In genomic region chr6:149717588-149718458, GRCh38 we compare ENCODE assay signal across 1 cellular context.
TF ChIP-seq lines count a peak whose summit lies in the region.

TSS of gene LATS1 (minus strand) at chr6:149718101. CDS start at chr6:149702126, 15,975 bp downstream.

TF ChIP-seq in HepG2, 621 proteins besides CTCF, POLR2A, EP300 and RAD21 (continued from another document and continues in another):
- TF ChIP-seq IRF9 (CRISPR knock-in tag; IDR thresholded peaks at IDR 0.05; ENCODE audit: borderline replicate concordance) (peak; percentile 98; the same call in 1 of the 2 replicates), SKIL (CRISPR knock-in tag; IDR thresholded peaks at IDR 0.05; ENCODE audit: borderline replicate concordance) (peak; percentile 59; the same call in 1 of the 2 replicates), NFE2 (CRISPR knock-in tag; IDR thresholded peaks at IDR 0.05) (no peak), GLMP (CRISPR knock-in tag; IDR thresholded peaks at IDR 0.05; ENCODE audit: borderline replicate concordance) (0 out of 2 replicates have a peak, but pooled peaks have one; percentile 61), MTA1 (CRISPR knock-in tag; IDR thresholded peaks at IDR 0.05; ENCODE audit: borderline replicate concordance) (peak; percentile 95), SMYD3 (CRISPR knock-in tag; IDR thresholded peaks at IDR 0.05) (peak; percentile 44; the same call in 1 of the 2 replicates), HMGXB3 (CRISPR knock-in tag; IDR thresholded peaks at IDR 0.05; ENCODE audit: borderline replicate concordance) (peak; percentile 23), MEIS2 (CRISPR knock-in tag; IDR thresholded peaks at IDR 0.05) (peak; percentile 67; the same call in 1 of the 2 replicates), CHCHD3 (CRISPR knock-in tag; IDR thresholded peaks at IDR 0.05) (no peak), ZNF563 (CRISPR knock-in tag; IDR thresholded peaks at IDR 0.05) (peak; percentile 99), KLF13 (CRISPR knock-in tag; IDR thresholded peaks at IDR 0.05) (peak; percentile 89; the same call in 1 of the 2 replicates), ZNF562 (CRISPR knock-in tag; IDR thresholded peaks at IDR 0.05; ENCODE audit: borderline replicate concordance) (no peak), ATF1 (CRISPR knock-in tag; IDR thresholded peaks at IDR 0.05) (no peak), HOXA7 (CRISPR knock-in tag; IDR thresholded peaks at IDR 0.05) (no peak; the same call in none of the 2 replicates), ZNF674 (CRISPR knock-in tag; IDR thresholded peaks at IDR 0.05; ENCODE audit: low read depth) (peak; percentile 90; the same call in 1 of the 2 replicates), ZBED4 (CRISPR knock-in tag; IDR thresholded peaks at IDR 0.05; ENCODE audit: borderline replicate concordance) (peak; percentile 63), CENPX (CRISPR knock-in tag; IDR thresholded peaks at IDR 0.05) (peak; percentile 92; the same call in 1 of the 2 replicates), ZSCAN9 (CRISPR knock-in tag; IDR thresholded peaks at IDR 0.05; ENCODE audit: borderline replicate concordance) (peak; percentile 92), FOXO1 (CRISPR knock-in tag; IDR thresholded peaks at IDR 0.05) (peak; percentile 63; the same call in 1 of the 2 replicates), SNAPC2 (CRISPR knock-in tag; IDR thresholded peaks at IDR 0.05) (no peak; the same call in 1 of the 2 replicates), NFIB (CRISPR knock-in tag; IDR thresholded peaks at IDR 0.05; ENCODE audit: borderline replicate concordance) (peak; percentile 66; the same call in 1 of the 2 replicates), ZNF468 (CRISPR knock-in tag; IDR thresholded peaks at IDR 0.05) (no peak), RXRA (CRISPR knock-in tag; IDR thresholded peaks at IDR 0.05) (peak; percentile 93), KAT8 (CRISPR knock-in tag; IDR thresholded peaks at IDR 0.05) (peak; percentile 97), MTERF4 (CRISPR knock-in tag; IDR thresholded peaks at IDR 0.05) (peak; percentile 71; the same call in 1 of the 2 replicates), TEAD3 (CRISPR knock-in tag; optimal IDR thresholded peaks at IDR 0.05; ENCODE audit: borderline replicate concordance) (peak; percentile 53), SP140L (CRISPR knock-in tag; IDR thresholded peaks at IDR 0.05; ENCODE audit: borderline replicate concordance) (peak; percentile 60; the same call in 1 of the 2 replicates), ZSCAN20 (CRISPR knock-in tag; IDR thresholded peaks at IDR 0.05; ENCODE audit: borderline replicate concordance) (peak; percentile 50), SRSF4 (IDR thresholded peaks at IDR 0.05; ENCODE audit: low read depth, low read length, poor library complexity, severe bottlenecking) (peak; percentile 80), FOXP1 (IDR thresholded peaks at IDR 0.05) (no peak), FOXP1 (CRISPR knock-in tag; IDR thresholded peaks at IDR 0.05) (no peak), TGIF2 (CRISPR knock-in tag; IDR thresholded peaks at IDR 0.05) (peak; percentile 72), SAFB2 (CRISPR knock-in tag; IDR thresholded peaks at IDR 0.05; ENCODE audit: borderline replicate concordance, low read depth) (peak; percentile 95; the same call in 1 of the 2 replicates), RBM39 (IDR thresholded peaks at IDR 0.05; ENCODE audit: low read depth, low read length, poor library complexity, severe bottlenecking) (peak; percentile 98), SIN3A (IDR thresholded peaks at IDR 0.05; ENCODE audit: borderline replicate concordance, low read depth, low read length) (peak; percentile 71; the same call in 1 of the 2 replicates), IRF1 (CRISPR knock-in tag; IDR thresholded peaks at IDR 0.05; ENCODE audit: low read depth) (peak; percentile 94), JDP2 (CRISPR knock-in tag; IDR thresholded peaks at IDR 0.05; ENCODE audit: borderline replicate concordance) (no peak), SUZ12 (IDR thresholded peaks at IDR 0.05; ENCODE audit: low read depth, low read length) (peak; percentile 45), SPEN (CRISPR knock-in tag; IDR thresholded peaks at IDR 0.05; ENCODE audit: low read depth) (peak; percentile 98), ZNF256 (CRISPR knock-in tag; conservative IDR thresholded peaks at IDR 0.05) (no peak; the same call in 1 of the 2 replicates), ZNF672 (CRISPR knock-in tag; IDR thresholded peaks at IDR 0.05) (0 out of 2 replicates have a peak, but pooled peaks have one; percentile 2), DR1 (CRISPR knock-in tag; IDR thresholded peaks at IDR 0.05) (peak; percentile 94), IKZF4 (CRISPR knock-in tag; IDR thresholded peaks at IDR 0.05; ENCODE audit: borderline replicate concordance, low read depth, not compliant biosample characterization) (peak; percentile 63)
- TF ChIP-seq, protein P1, sequence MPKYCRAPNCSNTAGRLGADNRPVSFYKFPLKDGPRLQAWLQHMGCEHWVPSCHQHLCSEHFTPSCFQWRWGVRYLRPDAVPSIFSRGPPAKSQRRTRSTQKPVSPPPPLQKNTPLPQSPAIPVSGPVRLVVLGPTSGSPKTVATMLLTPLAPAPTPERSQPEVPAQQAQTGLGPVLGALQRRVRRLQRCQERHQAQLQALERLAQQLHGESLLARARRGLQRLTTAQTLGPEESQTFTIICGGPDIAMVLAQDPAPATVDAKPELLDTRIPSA (CRISPR knock-in tag; IDR thresholded peaks at IDR 0.05; ENCODE audit: borderline replicate concordance), result peak; percentile 98
- TF ChIP-seq, protein P2, sequence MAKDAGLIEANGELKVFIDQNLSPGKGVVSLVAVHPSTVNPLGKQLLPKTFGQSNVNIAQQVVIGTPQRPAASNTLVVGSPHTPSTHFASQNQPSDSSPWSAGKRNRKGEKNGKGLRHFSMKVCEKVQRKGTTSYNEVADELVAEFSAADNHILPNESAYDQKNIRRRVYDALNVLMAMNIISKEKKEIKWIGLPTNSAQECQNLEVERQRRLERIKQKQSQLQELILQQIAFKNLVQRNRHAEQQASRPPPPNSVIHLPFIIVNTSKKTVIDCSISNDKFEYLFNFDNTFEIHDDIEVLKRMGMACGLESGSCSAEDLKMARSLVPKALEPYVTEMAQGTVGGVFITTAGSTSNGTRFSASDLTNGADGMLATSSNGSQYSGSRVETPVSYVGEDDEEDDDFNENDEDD (CRISPR knock-in tag; IDR thresholded peaks at IDR 0.05; ENCODE audit: borderline replicate concordance), result peak; percentile 85; the same call in 1 of the 2 replicates
- TF ChIP-seq, protein P3, sequence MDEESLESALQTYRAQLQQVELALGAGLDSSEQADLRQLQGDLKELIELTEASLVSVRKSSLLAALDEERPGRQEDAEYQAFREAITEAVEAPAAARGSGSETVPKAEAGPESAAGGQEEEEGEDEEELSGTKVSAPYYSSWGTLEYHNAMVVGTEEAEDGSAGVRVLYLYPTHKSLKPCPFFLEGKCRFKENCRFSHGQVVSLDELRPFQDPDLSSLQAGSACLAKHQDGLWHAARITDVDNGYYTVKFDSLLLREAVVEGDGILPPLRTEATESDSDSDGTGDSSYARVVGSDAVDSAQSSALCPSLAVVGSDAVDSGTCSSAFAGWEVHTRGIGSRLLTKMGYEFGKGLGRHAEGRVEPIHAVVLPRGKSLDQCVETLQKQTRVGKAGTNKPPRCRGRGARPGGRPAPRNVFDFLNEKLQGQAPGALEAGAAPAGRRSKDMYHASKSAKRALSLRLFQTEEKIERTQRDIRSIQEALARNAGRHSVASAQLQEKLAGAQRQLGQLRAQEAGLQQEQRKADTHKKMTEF (CRISPR knock-in tag; IDR thresholded peaks at IDR 0.05), result peak; percentile 97
